In genomic region chr3:171192176-171192854, GRCh38 we compare ENCODE assay signal across 11 cellular contexts.
DNase-seq lines count a peak whose midpoint lies in the region; ATAC-seq and TF ChIP-seq lines count a peak whose summit lies in the region.
"Had no signal": no experiment of that assay in that cellular context is flagged by ENCODE, and none has a peak within 500 bp of the region (broad histone marks: within the 10 kb centered on the region; RNA-seq: fewer than 3 reads in every experiment).

No MANE protein-coding gene starts in this region.

- no peak overlapping the region for H3K4me2 ChIP-seq in MM.1S (ENCODE audit: low read depth, low read length)

- TF ChIP-seq CTCF in BE2C (IDR thresholded peaks at IDR 0.05; ENCODE audit: low read depth, low read length): no peak
- no peak for TF ChIP-seq CTCF in HFFc6 (IDR thresholded peaks at IDR 0.05)
- TF ChIP-seq CTCF in foreskin fibroblast (IDR thresholded peaks at IDR 0.05; ENCODE audit: low read depth, low read length): no peak
- no peak for TF ChIP-seq CTCF in MM.1S (IDR thresholded peaks at IDR 0.05; ENCODE audit: low read length)

- H3K4me3 ChIP-seq in BE2C (ENCODE audit: low read depth, low read length) (no peak overlapping the region), foreskin fibroblast (ENCODE audit: low read depth in 1 of 2, low read length in 2 of 2) (no peak overlapping the region), MM.1S (ENCODE audit: low read length) (no peak overlapping the region)

- peak overlapping the region; percentile 69 for H3K27ac Mint-ChIP-seq in HFFc6
- peak overlapping the region; percentile 26 for H3K27ac Mint-ChIP-seq in T-helper 2 cell treated with Interferon-gamma antibody and Interleukin-4, amounts not matched to agents 5 μg/mL and 100 μg/mL, for 36 hours
- H3K27ac Mint-ChIP-seq: T-helper 1 cell treated with Interleukin-12 subunit alpha and Interleukin-12 subunit beta and Interleukin-4 antibody, amounts not matched to agents 30 μg/mL and 1 μg/mL, for 36 hours had no signal

- H3K36me3 ChIP-seq in BE2C (no peaks in the 10 kb centered on the region), MM.1S (replicated peaks; ENCODE audit: insufficient read depth, low read length) (no peaks in the 10 kb centered on the region)

- H3K27me3 Mint-ChIP-seq in HFFc6 (ENCODE audit: insufficient read depth): peaks cover 2% of the 10 kb centered on the region; the same call in 1 of the 2 replicates
- H3K27me3 Mint-ChIP-seq in T-helper 2 cell treated with Interferon-gamma antibody and Interleukin-4, amounts not matched to agents 5 μg/mL and 100 μg/mL, for 36 hours (ENCODE audit: low read depth): no peaks in the 10 kb centered on the region

- H3K36me3 Mint-ChIP-seq in HFFc6 (ENCODE audit: low read depth): peaks cover 4% of the 10 kb centered on the region; the same call in 1 of the 2 replicates
- peaks cover 57% of the 10 kb centered on the region for H3K36me3 Mint-ChIP-seq in T-helper 2 cell treated with Interferon-gamma antibody and Interleukin-4, amounts not matched to agents 5 μg/mL and 100 μg/mL, for 36 hours (ENCODE audit: low read depth)

- no peak for ATAC-seq in HG02840 (IDR thresholded peaks at IDR 0.05; ENCODE audit: low FRiP score, unreplicated experiment)
- ATAC-seq in Right ventricle myocardium inferior: no peak

- peak overlapping the region; percentile 62 for H3K4me3 Mint-ChIP-seq in HFFc6
- no peak overlapping the region for H3K4me3 Mint-ChIP-seq in T-helper 2 cell treated with Interferon-gamma antibody and Interleukin-4, amounts not matched to agents 5 μg/mL and 100 μg/mL, for 36 hours
- H3K4me3 Mint-ChIP-seq: T-helper 1 cell treated with Interleukin-12 subunit alpha and Interleukin-12 subunit beta and Interleukin-4 antibody, amounts not matched to agents 30 μg/mL and 1 μg/mL, for 36 hours had no signal

- H3K79me2 ChIP-seq in MM.1S (ENCODE audit: low read length): no peaks in the 10 kb centered on the region

- no peaks in the 10 kb centered on the region for H4K20me1 ChIP-seq in MM.1S (ENCODE audit: insufficient read depth, low read length)

- H2AFZ ChIP-seq in MM.1S (ENCODE audit: low read length): no peak overlapping the region

- H3K4me1 Mint-ChIP-seq in HFFc6 (ENCODE audit: low read depth): peaks cover 55% of the 10 kb centered on the region
- peaks cover 38% of the 10 kb centered on the region for H3K4me1 Mint-ChIP-seq in T-helper 2 cell treated with Interferon-gamma antibody and Interleukin-4, amounts not matched to agents 5 μg/mL and 100 μg/mL, for 36 hours (ENCODE audit: low read depth)

- H3F3A ChIP-seq in MM.1S (ENCODE audit: insufficient read depth, low read length): no peaks in the 10 kb centered on the region

- H3K27me3 ChIP-seq in BE2C: no peaks in the 10 kb centered on the region
- H3K27me3 ChIP-seq in MM.1S (replicated peaks; ENCODE audit: insufficient read depth, low read length): no peaks in the 10 kb centered on the region

- no peaks in the 10 kb centered on the region for H3K9me3 ChIP-seq in BE2C
- no peaks in the 10 kb centered on the region for H3K9me3 ChIP-seq in MM.1S (replicated peaks; ENCODE audit: insufficient read depth, low read length)

- H3K9me2 ChIP-seq in MM.1S (replicated peaks; ENCODE audit: insufficient read depth, low read length): no peaks in the 10 kb centered on the region

- H3K9ac ChIP-seq in MM.1S (ENCODE audit: low read length): no peak overlapping the region

- no peaks in the 10 kb centered on the region for H3K9me3 Mint-ChIP-seq in HFFc6
- peaks cover 13% of the 10 kb centered on the region for H3K9me3 Mint-ChIP-seq in T-helper 2 cell treated with Interferon-gamma antibody and Interleukin-4, amounts not matched to agents 5 μg/mL and 100 μg/mL, for 36 hours

- DNase-seq in BE2C (peak; percentile 55), HFFc6 (peak; percentile 96), foreskin fibroblast (peak; percentile 92), MM.1S (no peak), GF-D8 (lab: John Stamatoyannopoulos, UW) (no peak), Right ventricle myocardium inferior (ENCODE audit: missing footprints) (no peak)
- DNase-seq in T-helper 2 cell treated with Interferon-gamma antibody and Interleukin-4, amounts not matched to agents 5 μg/mL and 100 μg/mL, for 36 hours (ENCODE audit: low spot score): peak; percentile 53
- DNase-seq: aorta, left cardiac atrium had no signal

- peaks cover 24% of the 10 kb centered on the region for H3K4me1 ChIP-seq in BE2C
- no peaks in the 10 kb centered on the region for H3K4me1 ChIP-seq in MM.1S (ENCODE audit: low read length)

- intact Hi-C loops in Right ventricle myocardium inferior (cut with DNase I): no loop called here

- no peak overlapping the region for H3K27ac ChIP-seq in MM.1S (ENCODE audit: low read length)

Comparison
In these comparisons a context has a peak if more than half of its experiments do, and no peak if none do; other contexts are left out.
1. DNase-seq: peak in BE2C (single experiment), HFFc6 (single experiment), T-helper 2 cell treated with Interferon-gamma antibody and Interleukin-4, amounts not matched to agents 5 μg/mL and 100 μg/mL, for 36 hours (single experiment) and foreskin fibroblast (2 of 2); none in MM.1S (single experiment), GF-D8 (single experiment) and Right ventricle myocardium inferior (single experiment).